Comparison of ENCODE assay signal across 9 cellular contexts in the genomic region with DNA sequence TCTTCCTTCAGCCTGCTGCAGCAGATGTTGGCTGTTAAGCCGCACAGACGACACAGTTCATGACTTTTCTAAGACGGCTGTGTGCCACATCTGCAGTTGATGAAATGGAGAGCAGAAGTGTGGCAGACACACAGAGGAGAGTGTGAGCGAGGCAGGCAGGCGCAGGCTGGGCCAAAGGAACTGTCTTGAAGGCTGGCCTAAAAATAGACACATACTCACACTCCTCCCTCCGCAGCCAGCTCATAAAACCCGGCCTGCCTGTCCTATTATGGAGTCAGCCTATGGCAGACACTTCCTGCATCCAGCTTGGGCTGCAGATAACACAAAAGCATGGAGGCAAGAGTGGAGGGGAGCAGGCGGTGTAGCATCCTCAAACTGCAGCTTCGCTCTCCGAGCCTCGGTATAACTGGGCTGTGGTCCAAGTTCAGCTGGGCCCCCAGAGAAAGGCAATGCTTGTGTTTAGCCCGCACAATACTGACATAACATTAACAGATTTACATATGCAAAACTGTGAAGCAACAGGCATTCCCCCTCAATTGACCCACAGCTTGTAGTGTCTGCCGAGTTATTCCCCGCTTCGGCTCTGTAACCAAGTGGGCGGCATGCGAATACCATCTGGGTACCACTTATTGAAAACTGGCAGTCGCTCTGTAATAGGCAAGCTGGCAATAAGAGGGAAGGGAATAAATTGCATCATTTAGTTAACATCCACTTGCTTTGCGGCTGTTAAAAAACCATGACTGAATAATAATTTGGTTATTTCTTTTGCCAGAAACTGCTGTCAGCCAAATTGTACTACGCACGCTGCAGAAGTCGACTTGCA.
DNase-seq lines count a peak whose midpoint lies in the region; ATAC-seq, FAIRE-seq and TF ChIP-seq lines count a peak whose summit lies in the region.
"Had no signal": no experiment of that assay in that cellular context is flagged by ENCODE, and none has a peak within 500 bp of the region (broad histone marks: within the 10 kb centered on the region; RNA-seq: fewer than 3 reads in every experiment).

No MANE protein-coding gene starts in this region.

- ATAC-seq in HG02763 (IDR thresholded peaks at IDR 0.05; ENCODE audit: unreplicated experiment), result peak; percentile 55
- ATAC-seq in memory B cell (ENCODE audit: low read depth), result peak; percentile 89
- no peak for ATAC-seq in HG03469 (IDR thresholded peaks at IDR 0.05; ENCODE audit: unreplicated experiment)

- H3K4me3 ChIP-seq in OCI-LY3 (ENCODE audit: low read length), result peak overlapping the region; percentile 2; the same call in 1 of the 2 replicates

- H3K4me3 Mint-ChIP-seq in dendritic cell treated with granulocyte-macrophage colony-stimulating factor and Interleukin-4, amounts not matched to agents 40 ng/mL and 50 ng/mL, for 4 days, result peak overlapping the region; percentile 62
- H3K4me3 Mint-ChIP-seq in memory B cell, result peak overlapping the region; percentile 66
- H3K4me3 Mint-ChIP-seq: T-helper 1 cell treated with Interleukin-12 subunit alpha and Interleukin-12 subunit beta and Interleukin-4 antibody, amounts not matched to agents 30 μg/mL and 1 μg/mL, for 36 hours had no signal

- DNase-seq in GM04503 (ENCODE audit: low read depth) (peak; percentile 83), memory B cell (ENCODE audit: low spot score in 2 of 2) (peak; percentile 5 to 17), urothelium cell line (ENCODE audit: low spot score) (peak; percentile 77), NCI-H1436 (lab: John Stamatoyannopoulos, UW) (no peak)

- TF ChIP-seq CTCF in OCI-LY3 (IDR thresholded peaks at IDR 0.05; ENCODE audit: low read depth, low read length), result no peak

- H3K4me1 Mint-ChIP-seq in dendritic cell treated with granulocyte-macrophage colony-stimulating factor and Interleukin-4, amounts not matched to agents 40 ng/mL and 50 ng/mL, for 4 days (ENCODE audit: low read depth), result peaks cover 39% of the 10 kb centered on the region
- peaks cover 10% of the 10 kb centered on the region for H3K4me1 Mint-ChIP-seq in memory B cell

- H3K36me3 ChIP-seq in OCI-LY3 (replicated peaks; ENCODE audit: low read depth, low read length), result no peaks in the 10 kb centered on the region

- H2AFZ ChIP-seq in OCI-LY3 (ENCODE audit: low read depth, low read length), result peak overlapping the region; percentile 3; the same call in 1 of the 2 replicates

- H3K27me3 Mint-ChIP-seq in dendritic cell treated with granulocyte-macrophage colony-stimulating factor and Interleukin-4, amounts not matched to agents 40 ng/mL and 50 ng/mL, for 4 days, result no peaks in the 10 kb centered on the region
- H3K27me3 Mint-ChIP-seq in memory B cell, result peaks cover 10% of the 10 kb centered on the region

- no peak overlapping the region for H3K9ac ChIP-seq in OCI-LY3 (ENCODE audit: low read length)

- H3K27me3 ChIP-seq in OCI-LY3 (ENCODE audit: low read depth, low read length), result peaks cover 36% of the 10 kb centered on the region

- peaks cover 31% of the 10 kb centered on the region for H3K4me1 ChIP-seq in OCI-LY3 (ENCODE audit: low read length)

- H3K9me3 Mint-ChIP-seq in dendritic cell treated with granulocyte-macrophage colony-stimulating factor and Interleukin-4, amounts not matched to agents 40 ng/mL and 50 ng/mL, for 4 days, result no peaks in the 10 kb centered on the region
- H3K9me3 Mint-ChIP-seq in memory B cell, result no peaks in the 10 kb centered on the region
- H3K9me3 Mint-ChIP-seq: T-helper 1 cell treated with Interleukin-12 subunit alpha and Interleukin-12 subunit beta and Interleukin-4 antibody, amounts not matched to agents 30 μg/mL and 1 μg/mL, for 36 hours had no signal

- no peaks in the 10 kb centered on the region for H3K9me3 ChIP-seq in OCI-LY3 (ENCODE audit: insufficient read depth, low read length)

- peak overlapping the region; percentile 88 for H3K27ac Mint-ChIP-seq in dendritic cell treated with granulocyte-macrophage colony-stimulating factor and Interleukin-4, amounts not matched to agents 40 ng/mL and 50 ng/mL, for 4 days
- H3K27ac Mint-ChIP-seq in memory B cell, result no peak overlapping the region
- H3K27ac Mint-ChIP-seq: T-helper 1 cell treated with Interleukin-12 subunit alpha and Interleukin-12 subunit beta and Interleukin-4 antibody, amounts not matched to agents 30 μg/mL and 1 μg/mL, for 36 hours had no signal

- H4K20me1 ChIP-seq in OCI-LY3 (ENCODE audit: insufficient read depth, low read length), result no peaks in the 10 kb centered on the region

- no peaks in the 10 kb centered on the region for H3K79me2 ChIP-seq in OCI-LY3 (ENCODE audit: low read length)

- H3K36me3 Mint-ChIP-seq in dendritic cell treated with granulocyte-macrophage colony-stimulating factor and Interleukin-4, amounts not matched to agents 40 ng/mL and 50 ng/mL, for 4 days (ENCODE audit: low read depth), result no peaks in the 10 kb centered on the region
- peaks cover 1% of the 10 kb centered on the region for H3K36me3 Mint-ChIP-seq in memory B cell

- intact Hi-C loops in dendritic cell treated with granulocyte-macrophage colony-stimulating factor and Interleukin-4, amounts not matched to agents 40 ng/mL and 50 ng/mL, for 4 days (cut with micrococcal nuclease), result loop anchor here (5.0 kb wide), 1 partner anchor 35 kb away; no protein-coding TSS in a partner anchor

- no peak overlapping the region for H3K27ac ChIP-seq in OCI-LY3 (ENCODE audit: low read length)

- H3K4me2 ChIP-seq in OCI-LY3 (ENCODE audit: low read length), result peak overlapping the region; percentile 12

- FAIRE-seq in urothelium cell line (lab: Jason Lieb, UNC), result peak; percentile 91
